ENCODE assay signal across 19 cellular contexts in genomic region chr11:129282634-129283033, GRCh38.
DNase-seq lines count a peak whose midpoint lies in the region; ATAC-seq and TF ChIP-seq lines count a peak whose summit lies in the region.
"Had no signal": no experiment of that assay in that cellular context is flagged by ENCODE, and none has a peak within 500 bp of the region (broad histone marks: within the 10 kb centered on the region; RNA-seq: fewer than 3 reads in every experiment).

No MANE protein-coding gene starts in this region.

- H3K27ac ChIP-seq in H9 (ENCODE audit: insufficient read length, low read depth, low read length) (no peak overlapping the region), esophagus squamous epithelium (peak overlapping the region; percentile 42 to 83 (median 68)), ovary (no peak overlapping the region)
- H3K27ac ChIP-seq in CD4-positive, alpha-beta T cell (ENCODE audit: low read depth, low read length): no peak overlapping the region
- H3K27ac ChIP-seq: SJCRH30 had no signal

- no peak overlapping the region for H2BK20ac ChIP-seq in H9 (ENCODE audit: low read depth, low read length, poor library complexity, severe bottlenecking)

- H3K36me3 ChIP-seq in esophagus squamous epithelium (no peaks in the 10 kb centered on the region), ovary (no peaks in the 10 kb centered on the region)
- H3K36me3 ChIP-seq: HAP-1, SJCRH30 had no signal

- H3K4me1 ChIP-seq in H9 (ENCODE audit: insufficient read depth, low read length) (peaks cover 2% of the 10 kb centered on the region; the same call in 1 of the 2 replicates), esophagus squamous epithelium (peaks cover 17 to 72% (median 19%) of the 10 kb centered on the region in 3 donors), ovary (ENCODE audit: insufficient read depth) (no peaks in the 10 kb centered on the region)

- no peaks in the 10 kb centered on the region; a peak in 1 of 7 replicates for H3K36me3 Mint-ChIP-seq in H9 (ENCODE audit: insufficient read depth in 1 of 3, low read depth in 3 of 3)
- no peaks in the 10 kb centered on the region for H3K36me3 Mint-ChIP-seq in progenitor cell of endocrine pancreas (ENCODE audit: insufficient read depth)
- no peaks in the 10 kb centered on the region for H3K36me3 Mint-ChIP-seq in CD4-positive, alpha-beta T cell (ENCODE audit: low read depth)
- H3K36me3 Mint-ChIP-seq: activated naive CD4-positive, alpha-beta T cell treated with anti-CD3 and anti-CD28 coated beads, Interleukin-2, amount 50 U/mL, for 72 hours; naive thymus-derived CD8-positive, alpha-beta T cell had no signal

- POLR2A ChIA-PET in CD4-positive, alpha-beta T cell (lab: Charles Lee): no interaction called here

- H2BK15ac ChIP-seq in H9 (ENCODE audit: low read depth, low read length): no peak overlapping the region

- H3K27me3 ChIP-seq in H9 (ENCODE audit: insufficient read depth, low read length) (no peaks in the 10 kb centered on the region; the same call in 1 of the 2 replicates), esophagus squamous epithelium (no peaks in the 10 kb centered on the region), ovary (no peaks in the 10 kb centered on the region)
- peaks cover 8% of the 10 kb centered on the region for H3K27me3 ChIP-seq in CD4-positive, alpha-beta T cell (ENCODE audit: control insufficient read depth, insufficient read depth, low read length)
- H3K27me3 ChIP-seq: SJCRH30 had no signal

- no peak overlapping the region for H3K4ac ChIP-seq in H9 (ENCODE audit: low read depth, low read length)

- H4K5ac ChIP-seq in H9 (ENCODE audit: insufficient read length, low read depth, low read length): no peak overlapping the region

- no peak for TF ChIP-seq POLR2A in esophagus squamous epithelium (IDR thresholded peaks at IDR 0.05)
- no peak for TF ChIP-seq POLR2A in ovary (IDR thresholded peaks at IDR 0.05)

- H3K4me3 ChIP-seq in esophagus squamous epithelium (no peak overlapping the region), ovary (no peak overlapping the region)
- H3K4me3 ChIP-seq: HAP-1, K562, SJCRH30 had no signal

- H3K79me2 ChIP-seq in H9 (ENCODE audit: insufficient read depth, low read length): peaks cover 2% of the 10 kb centered on the region; the same call in 1 of the 2 replicates

- H3K79me1 ChIP-seq in H9 (ENCODE audit: insufficient read depth, low read depth, low read length, poor library complexity, severe bottlenecking): no peaks in the 10 kb centered on the region

- no peak overlapping the region for H3K56ac ChIP-seq in H9 (ENCODE audit: insufficient read length, low read depth, low read length)

- no peak for TF ChIP-seq CTCF in H9 (conservative IDR thresholded peaks at IDR 0.05)
- no peak for TF ChIP-seq CTCF in esophagus squamous epithelium (IDR thresholded peaks at IDR 0.05)
- no peak for TF ChIP-seq CTCF in progenitor cell of endocrine pancreas (IDR thresholded peaks at IDR 0.05; ENCODE audit: unreplicated experiment)
- no peak for TF ChIP-seq CTCF in ovary (IDR thresholded peaks at IDR 0.05)
- TF ChIP-seq CTCF in CD4-positive, alpha-beta T cell (IDR thresholded peaks at IDR 0.05): no peak

- H3T11ph ChIP-seq in H9 (ENCODE audit: low read length): no peak overlapping the region

- DNase-seq in H9 (no peak), NCI-H526 treated with DMSO at 0.1 percent for 48 hours (lab: John Stamatoyannopoulos, UW) (peak; percentile 91), esophagus squamous epithelium (lab: John Stamatoyannopoulos, UW) (no peak), progenitor cell of endocrine pancreas (ENCODE audit: low spot score, unreplicated experiment) (no peak), NCI-H1694 (lab: John Stamatoyannopoulos, UW) (no peak), ovary (no peak)
- no peak for DNase-seq in CD4-positive, alpha-beta T cell
- DNase-seq: activated CD4-positive, alpha-beta T cell treated with anti-CD3 and anti-CD28 coated beads for 4 hours; effector CD4-positive, alpha-beta T cell; MM.1S; naive thymus-derived CD8-positive, alpha-beta T cell; NCI-H1436 treated with DMSO at 0.1 percent for 48 hours; NCI-H2171 treated with DMSO at 0.1 percent for 48 hours; SJCRH30; T-helper 1 cell had no signal

- H4K91ac ChIP-seq in H9 (ENCODE audit: insufficient read length, low read depth, low read length): no peak overlapping the region

- no peak overlapping the region for H3K23ac ChIP-seq in H9 (ENCODE audit: insufficient read length, low read depth, low read length)

- no peak overlapping the region for H2BK5ac ChIP-seq in H9 (ENCODE audit: insufficient read length, low read length)

- no peak overlapping the region for H2BK120ac ChIP-seq in H9 (ENCODE audit: low read depth, low read length, poor library complexity, severe bottlenecking)

- TF ChIP-seq EP300 in ovary (IDR thresholded peaks at IDR 0.05): no peak

- no peak overlapping the region for H2AK5ac ChIP-seq in H9 (ENCODE audit: insufficient read length, low read length)

- no peak overlapping the region for H2AFZ ChIP-seq in H9 (ENCODE audit: low read length)

- H3K9me3 Mint-ChIP-seq in H9 (no peaks in the 10 kb centered on the region), progenitor cell of endocrine pancreas (ENCODE audit: low read depth) (no peaks in the 10 kb centered on the region)
- H3K9me3 Mint-ChIP-seq in CD4-positive, alpha-beta T cell: no peaks in the 10 kb centered on the region
- H3K9me3 Mint-ChIP-seq: activated naive CD4-positive, alpha-beta T cell treated with anti-CD3 and anti-CD28 coated beads, Interleukin-2, amount 50 U/mL, for 72 hours; naive thymus-derived CD8-positive, alpha-beta T cell had no signal

- peak overlapping the region in 1 of 2 experiments; percentile 43; a peak in 3 of 5 replicates for H3K4me3 Mint-ChIP-seq in H9
- H3K4me3 Mint-ChIP-seq in progenitor cell of endocrine pancreas (ENCODE audit: low read depth): no peak overlapping the region
- H3K4me3 Mint-ChIP-seq in CD4-positive, alpha-beta T cell: no peak overlapping the region
- H3K4me3 Mint-ChIP-seq: naive thymus-derived CD8-positive, alpha-beta T cell had no signal

- no peak for ATAC-seq in CD4-positive, alpha-beta T cell (ENCODE audit: poor library complexity)
- ATAC-seq: activated naive CD4-positive, alpha-beta T cell treated with anti-CD3 and anti-CD28 coated beads, Interleukin-2, amount 50 U/mL, for 72 hours; K562; naive thymus-derived CD8-positive, alpha-beta T cell; Panc1 had no signal

- no peak overlapping the region for H4K8ac ChIP-seq in H9 (replicated peaks; ENCODE audit: insufficient read length, low read depth, low read length)

- H3K27ac Mint-ChIP-seq in H9: peak overlapping the region in 2 of 3 experiments; percentile 10 to 59; a peak in 3 of 7 replicates
- peak overlapping the region; percentile 69 for H3K27ac Mint-ChIP-seq in progenitor cell of endocrine pancreas
- no peak overlapping the region for H3K27ac Mint-ChIP-seq in CD4-positive, alpha-beta T cell
- H3K27ac Mint-ChIP-seq: naive thymus-derived CD8-positive, alpha-beta T cell had no signal

- H3K4me2 ChIP-seq in H9 (ENCODE audit: insufficient read depth, insufficient read length, low read length): peak overlapping the region; percentile 22

- no peak overlapping the region for H2BK12ac ChIP-seq in H9 (ENCODE audit: insufficient read length, low read depth, low read length)

- no CpG with 5 or more reads among the region's 2 CpGs for WGBS in H9 (ENCODE audit: extremely low coverage, insufficient read length, low lambda C conversion rate)
- 38 to 43% methylated on average over 2 of the region's 2 CpGs for WGBS in esophagus squamous epithelium, 2 donors
- 63 to 66% (median 63%) methylated on average over 2 of the region's 2 CpGs for WGBS in ovary, 3 donors

- H4K20me1 ChIP-seq in H9 (ENCODE audit: control insufficient read depth, insufficient read depth, insufficient read length): no peaks in the 10 kb centered on the region

- H3K14ac ChIP-seq in H9 (ENCODE audit: insufficient read depth, low read length): no peak overlapping the region

- intact Hi-C loops in esophagus squamous epithelium (cut with DNase I) (no loop called here), ovary (cut with DNase I) (no loop called here)
- intact Hi-C loops in CD4-positive, alpha-beta T cell (cut with DNase I, micrococcal nuclease): loop anchor here in 1 of 2 experiments (5.0 to 10.0 kb wide), 4 partner anchors 45 to 1635 kb away; partner anchors contain the start of genes PRDM10 and SNX19

- no peak overlapping the region for H3K9ac ChIP-seq in H9 (ENCODE audit: extremely low read depth, insufficient read length, low read length)

- peaks cover 19% of the 10 kb centered on the region for H3K27me3 Mint-ChIP-seq in H9 (ENCODE audit: low read depth)
- H3K27me3 Mint-ChIP-seq in progenitor cell of endocrine pancreas: peaks cover 3% of the 10 kb centered on the region
- H3K27me3 Mint-ChIP-seq in CD4-positive, alpha-beta T cell: peaks cover 8% of the 10 kb centered on the region

- H3K9me3 ChIP-seq in H9 (ENCODE audit: control insufficient read depth, low read depth, low read length) (no peaks in the 10 kb centered on the region), esophagus squamous epithelium (no peaks in the 10 kb centered on the region), ovary (no peaks in the 10 kb centered on the region)
- H3K9me3 ChIP-seq in CD4-positive, alpha-beta T cell (ENCODE audit: control insufficient read depth, low read length): no peaks in the 10 kb centered on the region
- H3K9me3 ChIP-seq: HAP-1, SJCRH30 had no signal

- H3K18ac ChIP-seq in H9 (ENCODE audit: insufficient read length, low read depth, low read length): no peak overlapping the region

- CTCF ChIA-PET in CD4-positive, alpha-beta T cell (lab: Charles Lee): interaction anchor here (0.6 kb wide), 1 partner anchor 534 kb away, joined by 3 read pairs; no protein-coding TSS in a partner anchor

- H3K4me1 Mint-ChIP-seq in H9 (peaks cover 49 to 53% of the 10 kb centered on the region in 2 experiments), progenitor cell of endocrine pancreas (ENCODE audit: low read depth) (peaks cover 55% of the 10 kb centered on the region)
- H3K4me1 Mint-ChIP-seq in CD4-positive, alpha-beta T cell (ENCODE audit: low read depth): peaks cover 32% of the 10 kb centered on the region

- H3K23me2 ChIP-seq in H9 (ENCODE audit: insufficient read length, low read depth, low read length, poor library complexity, severe bottlenecking): peaks cover 11% of the 10 kb centered on the region

Comparison
In these comparisons a context has a peak if more than half of its experiments do, and no peak if none do; other contexts are left out.
1. H3K27ac ChIP-seq: peak in esophagus squamous epithelium (4 of 4); none in H9 (single experiment), ovary (0 of 2) and CD4-positive, alpha-beta T cell (single experiment).